In genomic region chr15:55277116-55277564, GRCh38 we compare ENCODE assay signal across 9 cellular contexts. TPM values are rescaled to one million over a fixed set of nuclear protein-coding genes. Genes with fewer than 3 reads are reported as not detected.
DNase-seq lines count a peak whose midpoint lies in the region; ATAC-seq lines count a peak whose summit lies in the region.
"Had no signal": no experiment of that assay in that cellular context is flagged by ENCODE, and none has a peak within 500 bp of the region (broad histone marks: within the 10 kb centered on the region; RNA-seq: fewer than 3 reads in every experiment).

No MANE protein-coding gene starts in this region.

- H3K4me1 ChIP-seq in CD4-positive, CD25-positive, alpha-beta regulatory T cell (ENCODE audit: control insufficient read depth, insufficient read depth, low read length, poor library complexity, severe bottlenecking): peaks cover 62% of the 10 kb centered on the region

- H3K36me3 ChIP-seq in CD4-positive, CD25-positive, alpha-beta regulatory T cell (ENCODE audit: control insufficient read depth, insufficient read depth, low read length): no peaks in the 10 kb centered on the region

- peaks cover 12% of the 10 kb centered on the region for H3K36me3 Mint-ChIP-seq in CD4-positive, CD25-positive, alpha-beta regulatory T cell

- peak overlapping the region; percentile 74 for H3K4me3 ChIP-seq in CD4-positive, CD25-positive, alpha-beta regulatory T cell (ENCODE audit: low read depth, low read length)

- H3K9me3 ChIP-seq in CD4-positive, CD25-positive, alpha-beta regulatory T cell (ENCODE audit: control insufficient read depth in 2 of 2, low read length in 2 of 2): no peaks in the 10 kb centered on the region

- peak; percentile 48 to 86 (median 59) for DNase-seq in CD4-positive, CD25-positive, alpha-beta regulatory T cell
- peak; percentile 43 for DNase-seq in activated T-cell treated with anti-CD3 and anti-CD28 coated beads, Interleukin-2, amount 50 U/mL, for 1 hour
- DNase-seq in stimulated activated CD4-positive, alpha-beta T cell treated with anti-CD3 and anti-CD28 coated beads, TNF-alpha, amount 100 ng/mL, for 48 hours (ENCODE audit: low read depth in 3 of 3): peak in 2 of 3 donors; percentile 31 to 51
- DNase-seq in AG08395 (ENCODE audit: low spot score) (no peak), NCI-H1436 treated with DMSO at 0.1 percent for 48 hours (lab: John Stamatoyannopoulos, UW) (no peak), hepatic stellate cell (ENCODE audit: low spot score) (no peak)

- peak overlapping the region; percentile 66 to 87 (median 82) for H3K4me3 Mint-ChIP-seq in CD4-positive, CD25-positive, alpha-beta regulatory T cell
- H3K4me3 Mint-ChIP-seq: brain had no signal

- peak overlapping the region; percentile 82 for H3K27ac ChIP-seq in CD4-positive, CD25-positive, alpha-beta regulatory T cell (ENCODE audit: insufficient read depth, low read length, poor library complexity, severe bottlenecking)

- peaks cover 53 to 85% (median 70%) of the 10 kb centered on the region in 4 donors for H3K4me1 Mint-ChIP-seq in CD4-positive, CD25-positive, alpha-beta regulatory T cell
- H3K4me1 Mint-ChIP-seq: brain had no signal

- no peaks in the 10 kb centered on the region for H3K27me3 Mint-ChIP-seq in CD4-positive, CD25-positive, alpha-beta regulatory T cell
- H3K27me3 Mint-ChIP-seq: brain had no signal

- H3K27me3 ChIP-seq in CD4-positive, CD25-positive, alpha-beta regulatory T cell (ENCODE audit: control insufficient read depth, insufficient read depth, low read length): no peaks in the 10 kb centered on the region

- peak overlapping the region; percentile 90 to 99 (median 95) for H3K27ac Mint-ChIP-seq in CD4-positive, CD25-positive, alpha-beta regulatory T cell
- H3K27ac Mint-ChIP-seq: brain had no signal

- peak; percentile 64 to 67 for ATAC-seq in CD4-positive, CD25-positive, alpha-beta regulatory T cell (ENCODE audit: low read depth in 2 of 2)
- ATAC-seq in GM21360 (IDR thresholded peaks at IDR 0.05; ENCODE audit: unreplicated experiment) (peak; percentile 50), HG03571 (IDR thresholded peaks at IDR 0.05; ENCODE audit: unreplicated experiment) (peak; percentile 53)

- no peaks in the 10 kb centered on the region for H3K9me3 Mint-ChIP-seq in CD4-positive, CD25-positive, alpha-beta regulatory T cell

RNA-seq across cellular contexts. Expression of gene RAB27A, which starts 12.5 kb away (rescaled TPM):
- total RNA-seq in CD4-positive, CD25-positive, alpha-beta regulatory T cell: 34.0 TPM
- 10 to 100 TPM; 39.1 to 69.2 (median 46.1) TPM for polyA plus RNA-seq in CD4-positive, CD25-positive, alpha-beta regulatory T cell

RNA-seq across cellular contexts. Expression of gene PIGBOS1, which starts 41.8 kb away (rescaled TPM):
- 9.4 TPM for total RNA-seq in CD4-positive, CD25-positive, alpha-beta regulatory T cell
- 10 to 100 TPM; 49.9 to 63.0 (median 56.1) TPM for polyA plus RNA-seq in CD4-positive, CD25-positive, alpha-beta regulatory T cell

RNA-seq across cellular contexts. Expression of gene PIGB, which starts 41.9 kb away (rescaled TPM):
- 38.5 TPM for total RNA-seq in CD4-positive, CD25-positive, alpha-beta regulatory T cell
- polyA plus RNA-seq in CD4-positive, CD25-positive, alpha-beta regulatory T cell: 10 to 100 TPM; 14.3 to 19.1 (median 17.8) TPM

Comparison
In these comparisons a context has a peak if more than half of its experiments do, and no peak if none do; other contexts are left out.
1. DNase-seq: peak in CD4-positive, CD25-positive, alpha-beta regulatory T cell (3 of 3), activated T-cell treated with anti-CD3 and anti-CD28 coated beads, Interleukin-2, amount 50 U/mL, for 1 hour (single experiment) and stimulated activated CD4-positive, alpha-beta T cell treated with anti-CD3 and anti-CD28 coated beads, TNF-alpha, amount 100 ng/mL, for 48 hours (2 of 3); none in AG08395 (single experiment), NCI-H1436 treated with DMSO at 0.1 percent for 48 hours (single experiment) and hepatic stellate cell (single experiment).
2. Peak in every context shown above with its lines, with median percentiles within 50 percentile points of each other: ATAC-seq.